Comparison of ENCODE assay signal across 22 cellular contexts in the genomic region with DNA sequence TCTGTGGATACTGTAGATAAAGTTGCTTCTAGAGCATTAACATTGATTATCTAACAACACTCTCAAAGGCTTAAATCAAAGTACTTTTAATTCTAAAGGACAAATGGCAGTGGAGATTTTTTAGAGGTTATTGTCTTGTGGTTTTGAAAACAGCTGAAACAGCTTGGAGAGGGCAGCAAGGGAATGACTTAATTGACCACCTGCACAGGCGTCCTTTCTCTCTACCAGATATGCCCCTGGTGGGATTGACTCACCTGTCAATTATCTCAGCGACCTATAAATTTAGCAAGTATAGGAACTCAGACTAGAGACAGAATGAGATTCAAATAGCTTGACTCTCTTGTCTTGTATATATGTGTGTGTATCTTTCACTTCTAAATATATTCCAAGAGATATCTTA. TPM values are rescaled to one million over a fixed set of nuclear protein-coding genes. Genes with fewer than 3 reads are reported as not detected.
"Had no signal": no experiment of that assay in that cellular context is flagged by ENCODE, and none has a peak within 500 bp of the region (broad histone marks: within the 10 kb centered on the region; RNA-seq: fewer than 3 reads in every experiment).

No MANE protein-coding gene starts in this region.

- DNase-seq: activated CD4-positive, alpha-beta T cell treated with anti-CD3 and anti-CD28 coated beads, Interleukin-2, amount 10 ng/mL, durations not matched to agents 7 days and 5 days; activated CD8-positive, alpha-beta T cell treated with anti-CD3 and anti-CD28 coated beads, Interleukin-2, amount 10 ng/mL, durations not matched to agents 7 days and 5 days; activated gamma-delta T cell treated with Interleukin-2 at 50 U/mL for 16 hours; aorta; central memory CD4-positive, alpha-beta T cell; effector memory CD4-positive, alpha-beta T cell; glutamatergic neuron; immature natural killer cell; kidney glomerular epithelial cell; left ventricle myocardium inferior; midbrain; nephron progenitor cell; pancreas; right cardiac atrium; stimulated activated CD4-positive, alpha-beta T cell treated with anti-CD3 and anti-CD28 coated beads, Interleukin-1b, Interleukin-23, amount 100 ng/mL, for 48 hours; T-helper 2 cell; transverse colon had no signal

- FAIRE-seq: pancreas, urothelium cell line had no signal

- H3K4me1 ChIP-seq: foreskin keratinocyte, left ventricle myocardium inferior, pancreas, transverse colon had no signal

- H3K27ac ChIP-seq: foreskin keratinocyte, hepatocyte, left ventricle myocardium inferior, pancreas, skin epidermis, transverse colon had no signal

- H3K36me3 ChIP-seq: left ventricle myocardium inferior, pancreas, transverse colon had no signal

- H3K27me3 ChIP-seq: hepatocyte, pancreas had no signal

- H3K4me2 ChIP-seq: hepatocyte had no signal

- H3K4me3 ChIP-seq: hepatocyte, left ventricle myocardium inferior, pancreas, skin epidermis, transverse colon had no signal

- H3K79me2 ChIP-seq: hepatocyte had no signal

RNA-seq across cellular contexts. Expression of gene ARL14EPL, which starts 13.5 kb away (rescaled TPM):
- total RNA-seq: activated CD4-positive, alpha-beta T cell treated with anti-CD3 and anti-CD28 coated beads, Interleukin-2, amount 10 ng/mL, durations not matched to agents 7 days and 5 days; activated CD8-positive, alpha-beta T cell treated with anti-CD3 and anti-CD28 coated beads, Interleukin-2, amount 10 ng/mL, durations not matched to agents 7 days and 5 days; foreskin keratinocyte; left ventricle myocardium inferior; pancreas; right cardiac atrium; temporal lobe; transverse colon had no signal
- polyA plus RNA-seq: aorta, foreskin keratinocyte, hepatocyte, immature natural killer cell, pancreas, right cardiac atrium had no signal
